8 cellular contexts compared by ENCODE assay signal in the genomic region with DNA sequence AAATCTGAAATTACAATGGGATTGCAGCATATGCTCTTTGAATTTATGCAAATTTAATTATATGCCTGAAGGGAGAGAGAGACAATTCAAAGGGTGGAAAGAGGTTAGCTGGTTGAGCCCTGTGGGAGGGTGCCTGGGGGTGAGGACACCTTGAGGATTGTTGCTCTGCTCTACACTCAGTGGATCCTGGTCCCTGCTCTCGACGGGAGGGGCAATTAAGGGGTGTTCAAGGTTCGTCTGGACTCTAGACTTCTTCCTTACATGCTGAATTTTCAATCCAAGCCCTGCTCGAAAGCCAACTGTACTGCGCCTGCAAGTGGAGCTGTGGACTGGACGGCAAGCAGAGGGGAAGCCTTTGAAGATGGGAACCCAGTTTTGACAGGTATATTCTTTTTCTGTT. TPM values are rescaled to one million over a fixed set of nuclear protein-coding genes. Genes with fewer than 3 reads are reported as not detected.
"Had no signal": no experiment of that assay in that cellular context is flagged by ENCODE, and none has a peak within 500 bp of the region (broad histone marks: within the 10 kb centered on the region; RNA-seq: fewer than 3 reads in every experiment).

No MANE protein-coding gene starts in this region.

RNA-seq across cellular contexts. Expression of a gene that starts 15.5 kb away (rescaled TPM):
- total RNA-seq: LHCN-M2, MCF 10A, NCI-H460, OCI-LY7, PC-9, Right ventricle myocardium superior, SJSA1 had no signal
- polyA plus RNA-seq: SK-N-SH had no signal

RNA-seq across cellular contexts. Expression of a gene that starts 19.0 kb away (rescaled TPM):
- total RNA-seq: LHCN-M2, MCF 10A, NCI-H460, OCI-LY7, PC-9, Right ventricle myocardium superior, SJSA1 had no signal
- polyA plus RNA-seq: SK-N-SH had no signal

RNA-seq across cellular contexts. Expression of a gene that starts 56.1 kb away (rescaled TPM):
- total RNA-seq: LHCN-M2, MCF 10A, NCI-H460, OCI-LY7, PC-9, Right ventricle myocardium superior, SJSA1 had no signal
- polyA plus RNA-seq: SK-N-SH had no signal
